Comparison of ENCODE assay signal across 27 cellular contexts in the genomic region with DNA sequence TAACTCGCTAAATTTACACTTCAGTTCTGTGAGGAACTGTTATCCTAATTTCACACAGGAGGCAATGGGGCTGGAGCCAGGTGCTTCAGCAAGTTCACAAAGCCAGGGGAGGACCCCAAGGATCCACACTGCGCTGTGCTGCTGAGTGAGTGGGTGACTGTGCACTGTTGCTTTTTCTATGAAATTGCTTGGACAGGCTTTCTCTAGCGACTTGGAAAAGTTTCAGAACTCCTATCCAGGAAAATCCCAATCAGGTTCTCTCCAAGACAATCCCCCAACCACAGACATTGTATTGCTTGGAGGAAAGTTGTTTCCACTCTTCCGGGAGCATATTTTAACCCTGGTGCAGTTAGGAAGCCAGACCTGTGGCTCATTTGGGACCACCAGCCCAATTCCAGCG.
DNase-seq lines count a peak whose midpoint lies in the region; ATAC-seq, FAIRE-seq and TF ChIP-seq lines count a peak whose summit lies in the region.
"Had no signal": no experiment of that assay in that cellular context is flagged by ENCODE, and none has a peak within 500 bp of the region (broad histone marks: within the 10 kb centered on the region; RNA-seq: fewer than 3 reads in every experiment).

No MANE protein-coding gene starts in this region.

- no peak overlapping the region for H3K27ac Mint-ChIP-seq in CD8-positive, alpha-beta T cell
- no peak overlapping the region for H3K27ac Mint-ChIP-seq in glutamatergic neuron (ENCODE audit: unreplicated experiment)
- H3K27ac Mint-ChIP-seq: activated B cell treated with CpG ODN at 0.5 μM for 24 hours; activated CD4-positive, alpha-beta memory T cell treated with anti-CD3 and anti-CD28 coated beads, Interleukin-2, amount 10 ng/mL, durations not matched to agents 7 days and 5 days; activated naive CD4-positive, alpha-beta T cell treated with anti-CD3 and anti-CD28 coated beads for 36 hours; activated T-cell treated with anti-CD3 and anti-CD28 coated beads, Interleukin-2, amount 50 U/mL, for 72 hours; naive thymus-derived CD8-positive, alpha-beta T cell; stimulated activated naive CD8-positive, alpha-beta T cell treated with anti-CD3 and anti-CD28 coated beads, Interleukin-15, Interleukin-2, amounts not matched to agents 100 ng/mL and 50 ng/mL, for 24 hours had no signal

- no peak overlapping the region for H3K9ac ChIP-seq in PC-3 (ENCODE audit: low read length)

- H3F3A ChIP-seq in PC-3 (ENCODE audit: low read length, unreplicated experiment) = no peaks in the 10 kb centered on the region

- H3K36me3 ChIP-seq in PC-3 (ENCODE audit: low read depth, low read length) (no peaks in the 10 kb centered on the region), esophagus squamous epithelium (no peaks in the 10 kb centered on the region)
- no peaks in the 10 kb centered on the region for H3K36me3 ChIP-seq in CD8-positive, alpha-beta T cell (ENCODE audit: insufficient read depth, low read length)
- H3K36me3 ChIP-seq: gastroesophageal sphincter, HAP-1, upper lobe of right lung had no signal

- no peak overlapping the region for H3K4me3 ChIP-seq in A549
- H3K4me3 ChIP-seq in PC-3 (ENCODE audit: low read length) = peak overlapping the region; percentile 32; the same call in 1 of the 2 replicates
- no peak overlapping the region for H3K4me3 ChIP-seq in coronary artery
- H3K4me3 ChIP-seq in CD8-positive, alpha-beta T cell (ENCODE audit: low read depth, low read length) = no peak overlapping the region
- no peak overlapping the region for H3K4me3 ChIP-seq in esophagus squamous epithelium
- H3K4me3 ChIP-seq: gastroesophageal sphincter, HAP-1, upper lobe of right lung had no signal

- no peak for TF ChIP-seq EP300 in A549 (IDR thresholded peaks at IDR 0.05)

- H3K4me1 ChIP-seq in A549 = peaks cover 24% of the 10 kb centered on the region
- H3K4me1 ChIP-seq in PC-3 (ENCODE audit: insufficient read depth, low read length) = peaks cover 37% of the 10 kb centered on the region
- no peaks in the 10 kb centered on the region for H3K4me1 ChIP-seq in CD8-positive, alpha-beta T cell (ENCODE audit: insufficient read depth, low read length)
- H3K4me1 ChIP-seq in esophagus squamous epithelium = peaks cover 0 to 4% (median 0%) of the 10 kb centered on the region in 3 donors
- H3K4me1 ChIP-seq: gastroesophageal sphincter, HAP-1, upper lobe of right lung had no signal

- intact Hi-C loops in PC-3 (cut with micrococcal nuclease) = no loop called here
- intact Hi-C loops in CD8-positive, alpha-beta T cell (cut with DNase I, micrococcal nuclease) = no loop called here
- intact Hi-C loops in esophagus squamous epithelium (cut with DNase I) = no loop called here

- H3K4me1 Mint-ChIP-seq in CD8-positive, alpha-beta T cell (ENCODE audit: low read depth) = no peaks in the 10 kb centered on the region
- H3K4me1 Mint-ChIP-seq in glutamatergic neuron (ENCODE audit: low read depth, unreplicated experiment) = peaks cover 5% of the 10 kb centered on the region
- H3K4me1 Mint-ChIP-seq: central memory CD8-positive, alpha-beta T cell had no signal

- H3K9me3 ChIP-seq in A549 = peaks cover 18% of the 10 kb centered on the region; the same call in 2 of the 3 replicates
- no peaks in the 10 kb centered on the region for H3K9me3 ChIP-seq in PC-3 (ENCODE audit: low read length)
- H3K9me3 ChIP-seq in CD8-positive, alpha-beta T cell (ENCODE audit: low read length) = no peaks in the 10 kb centered on the region
- H3K9me3 ChIP-seq in esophagus squamous epithelium = no peaks in the 10 kb centered on the region
- H3K9me3 ChIP-seq: HAP-1, upper lobe of right lung had no signal

- H3K9me2 ChIP-seq in PC-3 (replicated peaks; ENCODE audit: low read length) = no peaks in the 10 kb centered on the region

- no peak for DNase-seq in A549 (ENCODE audit: low read depth in 1 of 2, low spot score in 1 of 2)
- DNase-seq in PC-3 = peak; percentile 23
- peak; percentile 21 for DNase-seq in coronary artery (ENCODE audit: low spot score)
- DNase-seq in mesenteric fat pad (ENCODE audit: low spot score) = peak; percentile 39
- no peak for DNase-seq in stimulated activated CD4-positive, alpha-beta T cell treated with anti-CD3 and anti-CD28 coated beads, Interleukin-4, amount 100 ng/mL, for 4 hours
- no peak for DNase-seq in CD8-positive, alpha-beta T cell
- DNase-seq in esophagus squamous epithelium (lab: John Stamatoyannopoulos, UW) = no peak
- no peak for DNase-seq in glutamatergic neuron
- DNase-seq: activated B cell treated with CpG ODN at 0.5 μM for 24 hours; DMS 273 treated with DMSO at 0.1 percent for 48 hours; effector CD4-positive, alpha-beta T cell; erythroblast; left cardiac atrium; naive thymus-derived CD8-positive, alpha-beta T cell; NCI-H1105 treated with DMSO at 0.1 percent for 48 hours; retina had no signal

- ATAC-seq in A549 (peak in 1 of 2 experiments; percentile 16; a peak in 3 of 6 replicates), PC-3 (peak; percentile 14)
- no peak for ATAC-seq in CD8-positive, alpha-beta T cell
- ATAC-seq: gastroesophageal sphincter; HepG2; naive thymus-derived CD8-positive, alpha-beta T cell; upper lobe of right lung had no signal

- H3K27ac ChIP-seq in A549 (peak overlapping the region; percentile 67 to 79), PC-3 (ENCODE audit: low read length) (peak overlapping the region; percentile 78), coronary artery (no peak overlapping the region), esophagus squamous epithelium (no peak overlapping the region)
- H3K27ac ChIP-seq in CD8-positive, alpha-beta T cell (ENCODE audit: low read depth, low read length) = no peak overlapping the region
- H3K27ac ChIP-seq: C4-2B, gastroesophageal sphincter, HL-60, upper lobe of right lung had no signal

- H3K27me3 Mint-ChIP-seq in CD8-positive, alpha-beta T cell (ENCODE audit: low read depth) = peaks cover 18% of the 10 kb centered on the region
- H3K27me3 Mint-ChIP-seq in glutamatergic neuron (ENCODE audit: unreplicated experiment) = peaks cover 6% of the 10 kb centered on the region

- H3K4me2 ChIP-seq in A549 = peak overlapping the region; percentile 63
- peak overlapping the region; percentile 77 for H3K4me2 ChIP-seq in PC-3 (ENCODE audit: low read length)

- H4K20me1 ChIP-seq in PC-3 (ENCODE audit: low read length) = no peaks in the 10 kb centered on the region

- no peak for FAIRE-seq in A549 (lab: Jason Lieb, UNC)
- FAIRE-seq: HepG2 had no signal

- H3K4me3 Mint-ChIP-seq in CD8-positive, alpha-beta T cell = no peak overlapping the region
- no peak overlapping the region for H3K4me3 Mint-ChIP-seq in glutamatergic neuron (ENCODE audit: unreplicated experiment)
- H3K4me3 Mint-ChIP-seq: activated B cell treated with CpG ODN at 0.5 μM for 24 hours; activated CD4-positive, alpha-beta memory T cell treated with anti-CD3 and anti-CD28 coated beads, Interleukin-2, amount 10 ng/mL, durations not matched to agents 7 days and 5 days; activated naive CD4-positive, alpha-beta T cell treated with anti-CD3 and anti-CD28 coated beads for 36 hours; central memory CD8-positive, alpha-beta T cell; naive thymus-derived CD8-positive, alpha-beta T cell; stimulated activated naive CD8-positive, alpha-beta T cell treated with anti-CD3 and anti-CD28 coated beads, Interleukin-15, Interleukin-2, amounts not matched to agents 100 ng/mL and 50 ng/mL, for 24 hours had no signal

- TF ChIP-seq CTCF in A549 (IDR thresholded peaks at IDR 0.05) (no peak), PC-3 (conservative IDR thresholded peaks at IDR 0.05; ENCODE audit: low read depth, low read length) (no peak), coronary artery (IDR thresholded peaks at IDR 0.05) (no peak), esophagus squamous epithelium (IDR thresholded peaks at IDR 0.05) (no peak), glutamatergic neuron (IDR thresholded peaks at IDR 0.05; ENCODE audit: partially characterized antibody, unreplicated experiment) (no peak)
- no peak for TF ChIP-seq CTCF in CD8-positive, alpha-beta T cell (IDR thresholded peaks at IDR 0.05)

- TF ChIP-seq POLR2A in A549 (IDR thresholded peaks at IDR 0.05; ENCODE audit: low read length) (no peak), esophagus squamous epithelium (IDR thresholded peaks at IDR 0.05) (no peak)

- no peaks in the 10 kb centered on the region for H3K36me3 Mint-ChIP-seq in CD8-positive, alpha-beta T cell
- peaks cover 17% of the 10 kb centered on the region for H3K36me3 Mint-ChIP-seq in glutamatergic neuron (ENCODE audit: unreplicated experiment)

- 48% methylated on average over 5 of the region's 5 CpGs for WGBS in A549 (ENCODE audit: missing lambda C conversion rate)
- WGBS in esophagus squamous epithelium, 2 donors = 27 to 51% methylated on average over 3 to 5 of the region's 5 CpGs

- no TSS peak for BruUV-seq in PC-3 (replicated peaks; lab: Mats Ljungman, UMichigan)

- peak overlapping the region; percentile 12; the same call in 1 of the 2 replicates for H2AFZ ChIP-seq in PC-3 (ENCODE audit: low read length)

- POLR2A ChIA-PET in A549 (lab: Yijun Ruan, JAX) (no interaction called here), PC-3 (lab: Charles Lee; ENCODE audit: unreplicated experiment) (interaction anchor here (0.5 kb wide), 1 partner anchor 316 kb away, joined by 3 read pairs; no protein-coding TSS in a partner anchor)
- POLR2A ChIA-PET in CD8-positive, alpha-beta T cell (lab: Charles Lee) = no interaction called here

- no peak for TF ChIP-seq RAD21 in A549 (conservative IDR thresholded peaks at IDR 0.05 in 1 of 2, IDR thresholded peaks at IDR 0.05 in 1 of 2)

- H3K79me2 ChIP-seq in PC-3 (ENCODE audit: low read length) = no peaks in the 10 kb centered on the region

- CTCF ChIA-PET in A549 (lab: Yijun Ruan, JAX) = interaction anchor here (1.0 to 1.2 kb wide), 2 partner anchors 17 to 64 kb away, joined by 6 to 7 read pairs; no protein-coding TSS in a partner anchor
- CTCF ChIA-PET in PC-3 (lab: Charles Lee) = no interaction called here
- CTCF ChIA-PET in CD8-positive, alpha-beta T cell (lab: Charles Lee) = no interaction called here

- peaks cover 10% of the 10 kb centered on the region for H3K9me3 Mint-ChIP-seq in CD8-positive, alpha-beta T cell
- H3K9me3 Mint-ChIP-seq in glutamatergic neuron (ENCODE audit: unreplicated experiment) = peaks cover 6% of the 10 kb centered on the region

- H3K27me3 ChIP-seq in PC-3 (ENCODE audit: low read length) (no peaks in the 10 kb centered on the region), esophagus squamous epithelium (peaks cover 0 to 30% (median 0%) of the 10 kb centered on the region in 4 donors)
- H3K27me3 ChIP-seq in CD8-positive, alpha-beta T cell (ENCODE audit: insufficient read depth, low read length) = no peaks in the 10 kb centered on the region
- H3K27me3 ChIP-seq: upper lobe of right lung had no signal

TF ChIP-seq in A549, 52 proteins besides CTCF, POLR2A, EP300 and RAD21 (continues in another document):
- TF ChIP-seq HOXB5 (CRISPR knock-in tag; IDR thresholded peaks at IDR 0.05) = no peak
- TF ChIP-seq TP53 (CRISPR knock-in tag; IDR thresholded peaks at IDR 0.05) = no peak
- TF ChIP-seq MAX (IDR thresholded peaks at IDR 0.05) = no peak
- TF ChIP-seq RNF2 (IDR thresholded peaks at IDR 0.05; ENCODE audit: borderline replicate concordance, low read depth) = no peak
- TF ChIP-seq MYC (IDR thresholded peaks at IDR 0.05; ENCODE audit: borderline replicate concordance, low read length) = no peak

Comparison
In these comparisons a context has a peak if more than half of its experiments do, and no peak if none do; other contexts are left out.
1. DNase-seq: peak in PC-3 (single experiment), coronary artery (single experiment) and mesenteric fat pad (single experiment); none in A549 (0 of 2), stimulated activated CD4-positive, alpha-beta T cell treated with anti-CD3 and anti-CD28 coated beads, Interleukin-4, amount 100 ng/mL, for 4 hours (0 of 2), CD8-positive, alpha-beta T cell (0 of 7), esophagus squamous epithelium (single experiment) and glutamatergic neuron (single experiment).
2. H3K27ac ChIP-seq: peak in A549 (2 of 2) and PC-3 (single experiment); none in coronary artery (0 of 2), CD8-positive, alpha-beta T cell (single experiment) and esophagus squamous epithelium (0 of 4).